1 cellular context compared by ENCODE assay signal in the genomic region with DNA sequence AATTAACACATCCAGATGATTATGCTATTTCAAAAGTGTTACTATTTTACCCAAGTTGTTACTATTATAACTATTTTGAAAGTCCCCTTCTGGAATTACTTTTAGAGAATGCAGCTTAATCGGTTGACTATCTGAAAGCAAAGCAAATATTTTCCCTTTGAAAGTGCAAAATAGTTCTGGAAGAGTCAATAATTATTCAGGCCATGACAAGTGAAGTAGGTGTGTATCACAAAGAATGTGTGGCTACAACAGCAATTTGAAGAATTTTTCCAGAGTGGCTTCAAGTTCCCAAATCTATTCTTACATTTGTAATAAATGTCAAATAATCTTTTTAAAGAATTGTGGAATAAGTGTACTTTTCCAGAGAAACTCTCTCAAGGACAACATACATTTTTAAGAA.
TF ChIP-seq lines count a peak whose summit lies in the region.

No MANE protein-coding gene starts in this region.

TF ChIP-seq in HepG2, 621 proteins besides CTCF, POLR2A, EP300 and RAD21:
- TF ChIP-seq ZIK1 (CRISPR knock-in tag; IDR thresholded peaks at IDR 0.05; ENCODE audit: borderline replicate concordance, low read depth) (no peak), CAMTA2 (CRISPR knock-in tag; IDR thresholded peaks at IDR 0.05; ENCODE audit: borderline replicate concordance) (no peak), TMF1 (CRISPR knock-in tag; IDR thresholded peaks at IDR 0.05; ENCODE audit: low read depth) (no peak), ZNF383 (CRISPR knock-in tag; IDR thresholded peaks at IDR 0.05; ENCODE audit: borderline replicate concordance) (no peak), ZNF530 (CRISPR knock-in tag; IDR thresholded peaks at IDR 0.05; ENCODE audit: low read depth) (no peak), ARHGAP35 (CRISPR knock-in tag; IDR thresholded peaks at IDR 0.05; ENCODE audit: borderline replicate concordance) (no peak), ATAD3A (CRISPR knock-in tag; IDR thresholded peaks at IDR 0.05) (no peak), NBN (conservative IDR thresholded peaks at IDR 0.05) (no peak), ZNF713 (CRISPR knock-in tag; IDR thresholded peaks at IDR 0.05) (no peak), ZNF550 (CRISPR knock-in tag; IDR thresholded peaks at IDR 0.05; ENCODE audit: borderline replicate concordance) (no peak), RARG (CRISPR knock-in tag; IDR thresholded peaks at IDR 0.05; ENCODE audit: low read depth) (no peak), U2AF2 (IDR thresholded peaks at IDR 0.05; ENCODE audit: low read depth, low read length) (no peak), ONECUT2 (CRISPR knock-in tag; IDR thresholded peaks at IDR 0.05) (no peak), MTA3 (CRISPR knock-in tag; IDR thresholded peaks at IDR 0.05) (no peak), MYC (CRISPR knock-in tag; IDR thresholded peaks at IDR 0.05; ENCODE audit: borderline replicate concordance) (no peak)
